ENCODE assay signal across 10 cellular contexts in the genomic region with DNA sequence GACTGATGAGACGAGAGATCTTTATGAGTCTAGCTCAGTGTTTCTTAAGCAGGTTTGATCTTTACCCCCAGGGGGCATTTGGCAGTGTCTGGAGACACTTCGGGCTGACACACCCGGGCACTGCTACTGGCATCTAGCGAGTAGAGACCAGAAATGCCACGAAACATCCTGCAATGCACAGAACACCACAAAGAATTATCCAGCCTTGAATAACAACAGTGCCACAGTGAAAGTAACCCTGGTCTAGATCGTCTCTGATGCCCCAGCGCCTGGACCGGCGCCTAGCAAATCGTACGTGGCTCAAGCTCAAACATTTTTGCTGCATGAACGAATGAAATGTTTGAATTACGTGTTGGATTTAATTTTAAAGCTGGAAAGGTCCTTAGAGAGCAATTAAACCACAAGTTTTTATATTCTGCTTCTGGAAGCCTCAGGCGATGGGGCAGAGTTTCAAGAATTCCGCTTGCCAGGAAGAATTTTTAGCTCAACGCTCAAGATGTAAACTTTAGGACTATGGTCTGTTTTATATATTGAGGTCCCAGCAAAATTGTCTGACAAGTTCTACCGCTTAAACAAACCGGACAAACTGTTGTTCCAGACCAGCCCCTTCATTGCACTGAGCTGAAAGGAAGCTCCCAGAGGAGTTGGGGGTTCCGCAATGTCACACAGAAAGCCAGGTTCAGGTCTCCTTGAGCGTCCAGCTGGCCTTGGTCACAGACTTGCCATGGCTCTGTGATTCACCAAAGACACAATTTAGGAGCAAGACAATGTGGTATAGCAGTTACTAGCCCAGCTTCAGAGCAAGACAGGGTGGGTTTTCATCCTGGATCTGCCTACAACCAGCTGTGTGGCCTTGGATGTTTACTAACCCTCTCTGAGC. TPM values are rescaled to one million over a fixed set of nuclear protein-coding genes. Genes with fewer than 3 reads are reported as not detected.
DNase-seq lines count a peak whose midpoint lies in the region; ATAC-seq and TF ChIP-seq lines count a peak whose summit lies in the region.
"Had no signal": no experiment of that assay in that cellular context is flagged by ENCODE, and none has a peak within 500 bp of the region (broad histone marks: within the 10 kb centered on the region; RNA-seq: fewer than 3 reads in every experiment).

No MANE protein-coding gene starts in this region.

- TF ChIP-seq CTCF in astrocyte of the cerebellum (IDR thresholded peaks at IDR 0.05; ENCODE audit: low read depth, low read length, missing control alignments) (no peak), uterus (IDR thresholded peaks at IDR 0.05) (peak in 1 of 4 experiments; percentile 21)

- in situ Hi-C loops in astrocyte of the cerebellum (cut with HindIII; ENCODE audit: low sequenced_read_pairs), result no loop called here

- H3K4me1 ChIP-seq in uterus, result peaks cover 17 to 21% of the 10 kb centered on the region in 2 donors

- H3K9me3 ChIP-seq in uterus, result no peaks in the 10 kb centered on the region

- no peaks in the 10 kb centered on the region for H3K36me3 ChIP-seq in uterus

- no peak overlapping the region for H3K4me3 ChIP-seq in astrocyte of the cerebellum (ENCODE audit: low read depth, low read length)
- peak overlapping the region in 1 of 2 donors; percentile 6 for H3K4me3 ChIP-seq in uterus

- ATAC-seq in GM21723 (IDR thresholded peaks at IDR 0.05; ENCODE audit: unreplicated experiment) (no peak), HG03432 (IDR thresholded peaks at IDR 0.05; ENCODE audit: unreplicated experiment) (no peak)

- DNase-seq in SIG-M5 treated with dmso at 0.1 percent for 504 hours (lab: John Stamatoyannopoulos, UW; ENCODE audit: unreplicated experiment) (peak; percentile 25), SIG-M5 (lab: John Stamatoyannopoulos, UW) (no peak), astrocyte of the cerebellum (ENCODE audit: low read depth) (peak; percentile 11), islet precursor cell (peak; percentile 55), uterus (peak; percentile 73 to 77), NOMO-1 treated with DMSO at 0.1 percent for 48 hours (lab: John Stamatoyannopoulos, UW; ENCODE audit: unreplicated experiment) (no peak)
- DNase-seq: activated naive CD4-positive, alpha-beta T cell treated with anti-CD3 and anti-CD28 coated beads for 36 hours; SW 1271 had no signal

- TF ChIP-seq POLR2A in uterus (IDR thresholded peaks at IDR 0.05), result peak; percentile 14 to 17

- no peaks in the 10 kb centered on the region for H3K27me3 ChIP-seq in uterus

- H3K27ac ChIP-seq in uterus, result peak overlapping the region; percentile 90 to 97

- intact Hi-C loops in uterus (cut with DNase I; ENCODE audit: low total_unique reads), result loop anchor here (5.0 to 10.0 kb wide), 2 partner anchors 45 to 92 kb away; partner anchors contain the start of gene SMTN

RNA-seq across cellular contexts. Expression of gene SMTN, which starts 44.2 kb away (rescaled TPM):
- 100 to 1,000 TPM; 182 to 647 (median 274) TPM for total RNA-seq in uterus

Comparison
In these comparisons a context has a peak if more than half of its experiments do, and no peak if none do; other contexts are left out.
1. DNase-seq: peak in SIG-M5 treated with dmso at 0.1 percent for 504 hours (single experiment), astrocyte of the cerebellum (single experiment), islet precursor cell (single experiment) and uterus (2 of 2); none in SIG-M5 (single experiment) and NOMO-1 treated with DMSO at 0.1 percent for 48 hours (single experiment).